In the genomic region with DNA sequence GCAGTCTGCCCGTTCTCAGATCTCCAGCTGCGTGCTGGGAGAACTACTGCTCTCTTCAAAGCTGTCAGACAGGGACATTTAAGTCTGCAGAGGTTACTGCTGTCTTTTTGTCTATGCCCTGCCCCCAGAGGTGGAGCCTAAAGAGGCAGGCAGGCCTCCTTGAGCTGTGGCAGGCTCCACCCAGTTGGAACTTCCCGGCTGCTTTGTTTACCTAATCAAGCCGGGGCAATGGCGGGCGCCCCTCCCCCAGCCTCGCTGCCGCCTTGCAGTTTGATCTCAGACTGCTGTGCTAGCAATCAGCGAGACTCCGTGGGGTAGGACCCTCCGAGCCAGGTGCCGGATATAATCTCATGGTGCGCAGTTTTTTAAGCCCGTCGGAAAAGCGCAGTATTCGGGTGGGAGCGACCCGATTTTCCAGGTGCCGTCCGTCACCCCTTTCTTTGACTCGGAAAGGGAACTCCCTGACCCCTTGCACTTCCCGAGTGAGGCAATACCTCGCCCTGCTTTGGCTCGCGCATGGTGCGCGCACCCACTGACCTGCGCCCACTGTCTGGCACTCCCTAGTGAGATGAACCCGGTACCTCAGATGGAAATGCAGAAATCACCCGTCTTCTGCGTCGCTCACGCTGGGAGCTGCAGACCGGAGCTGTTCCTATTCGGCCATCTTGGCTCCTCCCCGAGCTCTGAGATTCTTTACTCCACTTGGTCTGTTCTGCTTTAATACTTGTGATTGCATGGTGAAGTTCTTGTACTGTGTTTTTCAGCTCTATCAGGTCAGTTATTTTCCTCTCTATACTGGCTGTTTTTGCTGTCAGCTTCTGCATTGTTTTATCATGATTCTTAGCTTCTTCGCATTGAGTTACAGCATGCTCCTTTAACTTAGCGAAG, we compare ENCODE assay signal across 7 cellular contexts.
A peak's percentile ranks its signal among the peaks of the same experiment; 100 is the strongest.
DNase-seq lines count a peak whose midpoint lies in the region; ATAC-seq, FAIRE-seq and TF ChIP-seq lines count a peak whose summit lies in the region.
"Not testable (repeated sequence)": the region's sequence is repeated elsewhere in the genome, so short reads cannot be mapped to it uniquely, and the experiment has no call there.

No MANE protein-coding gene starts in this region.

- H3K23ac ChIP-seq in neuronal stem cell (ENCODE audit: low read depth, low read length, poor library complexity) = not testable (repeated sequence)

- TF ChIP-seq RAD21 in SK-N-SH (IDR thresholded peaks at IDR 0.05; ENCODE audit: low read length); K562 (CRISPR knock-in tag; conservative IDR thresholded peaks at IDR 0.05 in 1 of 2, IDR thresholded peaks at IDR 0.05 in 1 of 2): not testable (repeated sequence)

- H3K36me3 ChIP-seq in HUES6 (ENCODE audit: control insufficient read depth, insufficient read depth, low read length); SK-N-SH (replicated peaks in 1 of 2; ENCODE audit: control insufficient read depth in 1 of 2, insufficient read depth in 2 of 2, low read length in 1 of 2); K562 (ENCODE audit: control insufficient read depth, insufficient read depth, low read length); neuronal stem cell (replicated peaks in 1 of 2; ENCODE audit: control insufficient read depth in 2 of 2, insufficient read depth in 2 of 2, low read length in 2 of 2): not testable (repeated sequence)

- CTCF ChIA-PET in SK-N-SH (lab: Yijun Ruan, JAX) = interaction anchor here (1.5 kb wide), 1 partner anchor 1283 kb away, joined by 4 read pairs; no protein-coding TSS in a partner anchor
- CTCF ChIA-PET in K562 (lab: Yijun Ruan, JAX; ENCODE audit: low intra/inter-chr PET ratio) = not testable (repeated sequence)

- H3K14ac ChIP-seq in neuronal stem cell (ENCODE audit: low read length) = not testable (repeated sequence)

- H3K18ac ChIP-seq in neuronal stem cell (ENCODE audit: low read length) = not testable (repeated sequence)

- POLR2A ChIA-PET in SK-N-SH (lab: Yijun Ruan, JAX); K562 (lab: Yijun Ruan, JAX): not testable (repeated sequence)

- not testable (repeated sequence) for H3K9me1 ChIP-seq in K562 (ENCODE audit: control insufficient read depth, insufficient read depth, low read length)

- not testable (repeated sequence) for TF ChIP-seq CTCF in SK-N-SH (IDR thresholded peaks at IDR 0.05); K562 (IDR thresholded peaks at IDR 0.05 in 2 of 3, conservative IDR thresholded peaks at IDR 0.05 in 1 of 3; ENCODE audit: insufficient read depth in 2 of 3, low read depth in 1 of 3, low read length in 3 of 3)

- TF ChIP-seq POLR2A in K562 (conservative IDR thresholded peaks at IDR 0.05) = not testable (repeated sequence)

- not testable (repeated sequence) for TF ChIP-seq EP300 in SK-N-SH (IDR thresholded peaks at IDR 0.05; ENCODE audit: borderline replicate concordance in 1 of 2, low read depth in 1 of 2, low read length in 1 of 2); K562 (IDR thresholded peaks at IDR 0.05; ENCODE audit: low read length)

- not testable (repeated sequence) for BruUV-seq in K562 (replicated peaks; lab: Mats Ljungman, UMichigan)

- peaks cover 19% of the 10 kb centered on the region; the same call in 1 of the 2 replicates for H3K9me3 ChIP-seq in HUES6 (ENCODE audit: control insufficient read depth, insufficient read depth, low read depth, low read length)
- H3K9me3 ChIP-seq in SK-N-SH; K562 (replicated peaks; ENCODE audit: control insufficient read depth, insufficient read depth, low read depth, low read length); neuronal stem cell (replicated peaks in 1 of 2; ENCODE audit: control insufficient read depth in 2 of 2, insufficient read depth in 1 of 2, low read depth in 1 of 2, low read length in 2 of 2): not testable (repeated sequence)

- H2AK5ac ChIP-seq in neuronal stem cell (ENCODE audit: low read depth, low read length) = not testable (repeated sequence)

- H3K79me1 ChIP-seq in neuronal stem cell (ENCODE audit: low read depth, low read length) = not testable (repeated sequence)

- not testable (repeated sequence) for H4K91ac ChIP-seq in neuronal stem cell (ENCODE audit: low read depth, low read length, poor library complexity)

- not testable (repeated sequence) for H2BK5ac ChIP-seq in neuronal stem cell (ENCODE audit: low read length)

- intact Hi-C loops in K562 (cut with micrococcal nuclease) = not testable (repeated sequence)

- peak overlapping the region; percentile 65 for H3K4me2 ChIP-seq in SK-N-SH
- H3K4me2 ChIP-seq in K562 (ENCODE audit: insufficient read depth, low read length); neuronal stem cell (ENCODE audit: insufficient read depth, low read length, poor library complexity, severe bottlenecking): not testable (repeated sequence)

- DNase-seq in DMS114 treated with DMSO at 0.1 percent for 48 hours (lab: John Stamatoyannopoulos, UW; ENCODE audit: unreplicated experiment) (peak; percentile 27), NCI-H69 (lab: John Stamatoyannopoulos, UW) (peak; percentile 44), iris pigment epithelial cell (ENCODE audit: low read depth) (peak; percentile 5)
- not testable (repeated sequence) for DNase-seq in SK-N-SH; K562 (ENCODE audit: extremely low read depth in 1 of 4, low spot score in 3 of 4); neuronal stem cell (ENCODE audit: low spot score)

- 30% methylated on average over 14 of the region's 39 CpGs for WGBS in SK-N-SH (ENCODE audit: low lambda C conversion rate)
- WGBS in K562 (ENCODE audit: insufficient coverage, low coverage, missing lambda C conversion rate) = 7% methylated on average over 16 of the region's 39 CpGs
- no CpG with 5 or more reads among the region's 39 CpGs for WGBS in neuronal stem cell (ENCODE audit: extremely low coverage in 2 of 2, insufficient read length in 2 of 2, insufficient replicate concordance in 1 of 2), 2 donors

- FAIRE-seq in K562 (lab: Jason Lieb, UNC) = peak; percentile 26

- H3K4ac ChIP-seq in neuronal stem cell (ENCODE audit: low read length) = not testable (repeated sequence)

- H2AFZ ChIP-seq in SK-N-SH (ENCODE audit: low read depth) (peak overlapping the region; percentile 77; the same call in 1 of the 2 replicates), neuronal stem cell (ENCODE audit: low read length) (peak overlapping the region; percentile 61)
- not testable (repeated sequence) for H2AFZ ChIP-seq in K562 (ENCODE audit: low read depth, low read length)

- not testable (repeated sequence) for H3K79me2 ChIP-seq in SK-N-SH (ENCODE audit: insufficient read depth); K562 (ENCODE audit: control insufficient read depth, insufficient read depth, low read length)

- not testable (repeated sequence) for H3F3A ChIP-seq in SK-N-SH (replicated peaks; ENCODE audit: insufficient read depth)

- in situ Hi-C loops in K562 (cut with MboI) = not testable (repeated sequence)

- not testable (repeated sequence) for H2BK12ac ChIP-seq in neuronal stem cell (ENCODE audit: low read length)

- H2BK120ac ChIP-seq in neuronal stem cell (ENCODE audit: low read depth, low read length) = not testable (repeated sequence)

- peak overlapping the region; percentile 57 for H3K4me3 ChIP-seq in HUES6 (ENCODE audit: low read depth, low read length)
- peak overlapping the region; percentile 35 to 58 for H3K4me3 ChIP-seq in SK-N-SH (ENCODE audit: low read depth in 2 of 2, low read length in 1 of 2)
- not testable (repeated sequence) for H3K4me3 ChIP-seq in K562; neuronal stem cell (ENCODE audit: low read length in 2 of 2)

- not testable (repeated sequence) for H4K8ac ChIP-seq in neuronal stem cell (ENCODE audit: low read depth, low read length)

- not testable (repeated sequence) for H3K27ac ChIP-seq in HUES6 (ENCODE audit: low read depth, low read length); K562 (ENCODE audit: extremely low read depth, low read depth, low read length); neuronal stem cell (replicated peaks; ENCODE audit: low read length)
- H3K27ac ChIP-seq in SK-N-SH (ENCODE audit: low read depth in 2 of 2, low read length in 1 of 2) = peak overlapping the region in 1 of 2 experiments; percentile 53; a peak in 2 of 4 replicates

- ATAC-seq in K562 = not testable (repeated sequence)

- not testable (repeated sequence) for H4K20me1 ChIP-seq in SK-N-SH (ENCODE audit: insufficient read depth); K562 (replicated peaks; ENCODE audit: control insufficient read depth, insufficient read depth, low read length)

- H3K9ac ChIP-seq in HUES6 (ENCODE audit: low read length) (peak overlapping the region; percentile 66), SK-N-SH (peak overlapping the region; percentile 46)
- not testable (repeated sequence) for H3K9ac ChIP-seq in K562 (ENCODE audit: insufficient read depth in 1 of 2, low read depth in 2 of 2, low read length in 2 of 2); neuronal stem cell (ENCODE audit: low read depth, low read length, poor library complexity)

- not testable (repeated sequence) for H2BK15ac ChIP-seq in neuronal stem cell (ENCODE audit: low read length)

- H3K27me3 ChIP-seq in HUES6 (ENCODE audit: control insufficient read depth, insufficient read depth, low read length); SK-N-SH (ENCODE audit: insufficient read depth); K562 (ENCODE audit: control insufficient read depth in 2 of 2, insufficient read depth in 2 of 2, low read length in 2 of 2); neuronal stem cell (ENCODE audit: control insufficient read depth in 3 of 3, insufficient read depth in 3 of 3, low read depth in 1 of 3, low read length in 3 of 3): not testable (repeated sequence)

- not testable (repeated sequence) for H3K4me1 ChIP-seq in HUES6 (ENCODE audit: control insufficient read depth, insufficient read depth, low read length); SK-N-SH (ENCODE audit: control insufficient read depth in 1 of 2, insufficient read depth in 2 of 2, low read depth in 1 of 2, low read length in 1 of 2); K562 (replicated peaks in 1 of 2; ENCODE audit: control insufficient read depth in 2 of 2, insufficient read depth in 2 of 2, low read length in 2 of 2); neuronal stem cell (ENCODE audit: control insufficient read depth in 2 of 2, insufficient read depth in 1 of 2, low read depth in 1 of 2, low read length in 2 of 2)

- H3K9me2 ChIP-seq in SK-N-SH = not testable (repeated sequence)

TF ChIP-seq in SK-N-SH, 30 proteins besides CTCF, POLR2A, EP300 and RAD21:
- 0 out of 2 replicates have a peak, but pooled peaks have one; percentile 61 for TF ChIP-seq YY1 (IDR thresholded peaks at IDR 0.05; ENCODE audit: low read depth)
